Comparison of ENCODE assay signal across 2 cellular contexts in the genomic region with DNA sequence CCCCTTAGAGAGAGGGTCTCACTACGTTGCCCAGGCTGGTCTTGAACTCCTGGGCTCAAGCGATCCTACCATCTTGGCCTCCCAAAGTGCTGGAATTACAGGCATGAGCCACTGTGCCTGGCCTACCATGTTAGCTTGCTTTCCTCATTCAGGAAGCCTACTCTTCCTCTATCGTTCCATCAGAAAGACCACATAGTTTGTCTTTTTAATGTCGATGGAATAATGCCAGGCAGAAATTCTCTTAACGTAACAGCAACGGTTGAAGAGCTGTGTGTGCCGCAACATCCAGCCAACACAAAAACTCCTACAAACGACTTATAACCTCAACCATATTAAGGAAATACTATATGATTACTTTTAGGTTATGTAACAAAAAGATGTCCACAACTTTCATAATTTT.
TF ChIP-seq lines count a peak whose summit lies in the region.

No MANE protein-coding gene starts in this region.

TF ChIP-seq in HepG2, 621 proteins besides CTCF, POLR2A, EP300 and RAD21:
- peak; percentile 48; the same call in 1 of the 2 replicates for TF ChIP-seq ZNF121 (CRISPR knock-in tag; IDR thresholded peaks at IDR 0.05)
- no peak for TF ChIP-seq SMC3 (IDR thresholded peaks at IDR 0.05; ENCODE audit: low read length)

TF ChIP-seq in WTC11, 78 proteins besides CTCF, POLR2A, EP300 and RAD21:
- TF ChIP-seq ZNF121 (CRISPR knock-in tag; IDR thresholded peaks at IDR 0.05) = peak; percentile 62; the same call in 1 of the 2 replicates
- TF ChIP-seq, protein P1, sequence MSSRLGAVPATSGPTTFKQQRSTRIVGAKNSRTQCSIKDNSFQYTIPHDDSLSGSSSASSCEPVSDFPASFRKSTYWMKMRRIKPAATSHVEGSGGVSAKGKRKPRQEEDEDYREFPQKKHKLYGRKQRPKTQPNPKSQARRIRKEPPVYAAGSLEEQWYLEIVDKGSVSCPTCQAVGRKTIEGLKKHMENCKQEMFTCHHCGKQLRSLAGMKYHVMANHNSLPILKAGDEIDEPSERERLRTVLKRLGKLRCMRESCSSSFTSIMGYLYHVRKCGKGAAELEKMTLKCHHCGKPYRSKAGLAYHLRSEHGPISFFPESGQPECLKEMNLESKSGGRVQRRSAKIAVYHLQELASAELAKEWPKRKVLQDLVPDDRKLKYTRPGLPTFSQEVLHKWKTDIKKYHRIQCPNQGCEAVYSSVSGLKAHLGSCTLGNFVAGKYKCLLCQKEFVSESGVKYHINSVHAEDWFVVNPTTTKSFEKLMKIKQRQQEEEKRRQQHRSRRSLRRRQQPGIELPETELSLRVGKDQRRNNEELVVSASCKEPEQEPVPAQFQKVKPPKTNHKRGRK (CRISPR knock-in tag; IDR thresholded peaks at IDR 0.05; ENCODE audit: borderline replicate concordance) = no peak
- TF ChIP-seq, protein P2, sequence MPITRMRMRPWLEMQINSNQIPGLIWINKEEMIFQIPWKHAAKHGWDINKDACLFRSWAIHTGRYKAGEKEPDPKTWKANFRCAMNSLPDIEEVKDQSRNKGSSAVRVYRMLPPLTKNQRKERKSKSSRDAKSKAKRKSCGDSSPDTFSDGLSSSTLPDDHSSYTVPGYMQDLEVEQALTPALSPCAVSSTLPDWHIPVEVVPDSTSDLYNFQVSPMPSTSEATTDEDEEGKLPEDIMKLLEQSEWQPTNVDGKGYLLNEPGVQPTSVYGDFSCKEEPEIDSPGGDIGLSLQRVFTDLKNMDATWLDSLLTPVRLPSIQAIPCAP (CRISPR knock-in tag; IDR thresholded peaks at IDR 0.05) = no peak
- no peak for TF ChIP-seq SMAD4 (CRISPR knock-in tag; IDR thresholded peaks at IDR 0.05)
- TF ChIP-seq, protein P3, sequence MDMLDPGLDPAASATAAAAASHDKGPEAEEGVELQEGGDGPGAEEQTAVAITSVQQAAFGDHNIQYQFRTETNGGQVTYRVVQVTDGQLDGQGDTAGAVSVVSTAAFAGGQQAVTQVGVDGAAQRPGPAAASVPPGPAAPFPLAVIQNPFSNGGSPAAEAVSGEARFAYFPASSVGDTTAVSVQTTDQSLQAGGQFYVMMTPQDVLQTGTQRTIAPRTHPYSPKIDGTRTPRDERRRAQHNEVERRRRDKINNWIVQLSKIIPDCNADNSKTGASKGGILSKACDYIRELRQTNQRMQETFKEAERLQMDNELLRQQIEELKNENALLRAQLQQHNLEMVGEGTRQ (CRISPR knock-in tag; IDR thresholded peaks at IDR 0.05) = no peak
